1 cellular context compared by ENCODE assay signal in genomic region chr14:100446572-100446971, GRCh38.
A peak's percentile ranks its signal among the peaks of the same experiment; 100 is the strongest.
TF ChIP-seq lines count a peak whose summit lies in the region.

No MANE protein-coding gene starts in this region.

TF ChIP-seq in H1, 55 proteins besides CTCF, POLR2A, EP300 and RAD21 (continued from another document):
- TF ChIP-seq HDAC2 (IDR thresholded peaks at IDR 0.05; ENCODE audit: borderline replicate concordance in 1 of 2, low read depth in 2 of 2, low read length in 2 of 2), result no peak
- no peak for TF ChIP-seq CBX5 (IDR thresholded peaks at IDR 0.05; ENCODE audit: low read depth, low read length)
- no peak for TF ChIP-seq TEAD4 (IDR thresholded peaks at IDR 0.05; ENCODE audit: low read depth, low read length)
- TF ChIP-seq NRF1 (IDR thresholded peaks at IDR 0.05; ENCODE audit: low read depth, low read length), result no peak
- peak; percentile 85 for TF ChIP-seq SP1 (IDR thresholded peaks at IDR 0.05; ENCODE audit: low read depth, low read length)
- no peak for TF ChIP-seq MAFK (IDR thresholded peaks at IDR 0.05; ENCODE audit: low read depth, low read length)
- TF ChIP-seq SP2 (IDR thresholded peaks at IDR 0.05; ENCODE audit: low read length), result peak; percentile 30; the same call in 1 of the 2 replicates
- TF ChIP-seq JUND (IDR thresholded peaks at IDR 0.05; ENCODE audit: low read length), result no peak
- TF ChIP-seq JUN (IDR thresholded peaks at IDR 0.05; ENCODE audit: low read depth, low read length), result no peak
- TF ChIP-seq KDM4A (IDR thresholded peaks at IDR 0.05; ENCODE audit: low read depth, low read length, severe bottlenecking), result no peak
- TF ChIP-seq BRCA1 (IDR thresholded peaks at IDR 0.05; ENCODE audit: low read depth, low read length), result no peak
- TF ChIP-seq BCL11A (IDR thresholded peaks at IDR 0.05; ENCODE audit: low read depth in 2 of 2, low read length in 2 of 2), result no peak
- no peak for TF ChIP-seq SP4 (IDR thresholded peaks at IDR 0.05; ENCODE audit: low read length)
- TF ChIP-seq ZNF274 (IDR thresholded peaks at IDR 0.05; ENCODE audit: borderline replicate concordance, extremely low read depth, low read length), result no peak
TF ChIP-seq in H1: peak in this region for 5.
